19 cellular contexts compared by ENCODE assay signal in genomic region chrX:86830685-86831084, GRCh38.
DNase-seq lines count a peak whose midpoint lies in the region; ATAC-seq, FAIRE-seq and TF ChIP-seq lines count a peak whose summit lies in the region.
"Had no signal": no experiment of that assay in that cellular context is flagged by ENCODE, and none has a peak within 500 bp of the region (broad histone marks: within the 10 kb centered on the region; RNA-seq: fewer than 3 reads in every experiment).

No MANE protein-coding gene starts in this region.

- intact Hi-C loops in sciatic nerve (cut with DNase I) (no loop called here), mucosa of descending colon (cut with DNase I, micrococcal nuclease) (no loop called here)

- H3K36me3 ChIP-seq in mucosa of descending colon (ENCODE audit: low read depth) = no peaks in the 10 kb centered on the region
- H3K36me3 ChIP-seq: BLaER1 had no signal

- H3K4me1 ChIP-seq in mucosa of descending colon (ENCODE audit: low read depth) = no peaks in the 10 kb centered on the region
- H3K4me1 ChIP-seq: BLaER1 had no signal

- DNase-seq in DMS53 (lab: John Stamatoyannopoulos, UW) (peak; percentile 72), NCI-H146 (lab: John Stamatoyannopoulos, UW) (peak; percentile 54), NCI-H748 (lab: John Stamatoyannopoulos, UW; ENCODE audit: unreplicated experiment) (peak; percentile 79), inferior parietal cortex (ENCODE audit: extremely low spot score) (no peak), sciatic nerve (ENCODE audit: low spot score) (no peak), mucosa of descending colon (no peak), activated gamma-delta T cell treated with Interleukin-2 at 50 U/mL for 16 hours (no peak)
- DNase-seq: Calu3; CD8-positive, alpha-beta T cell; H9; IMR-90; Karpas-422 had no signal

- no peak for TF ChIP-seq CTCF in mucosa of descending colon (IDR thresholded peaks at IDR 0.05)

- H3K9me3 ChIP-seq in mucosa of descending colon = no peaks in the 10 kb centered on the region
- H3K9me3 ChIP-seq: BLaER1 had no signal

- FAIRE-seq in colon (lab: Jason Lieb, UNC) = peak; percentile 14
- FAIRE-seq: G401.6, GM12892, GM18507, H1, K562 had no signal

- no peak for ATAC-seq in sciatic nerve
- ATAC-seq in mucosa of descending colon = no peak
- ATAC-seq: CD8-positive, alpha-beta T cell; K562 had no signal

- no peak overlapping the region for H3K4me3 ChIP-seq in mucosa of descending colon
- H3K4me3 ChIP-seq: BLaER1, K562 had no signal

Comparison
In these comparisons a context has a peak if more than half of its experiments do, and no peak if none do; other contexts are left out.
1. DNase-seq: peak in DMS53 (single experiment), NCI-H146 (single experiment) and NCI-H748 (single experiment); none in inferior parietal cortex (single experiment), sciatic nerve (single experiment), mucosa of descending colon (0 of 3) and activated gamma-delta T cell treated with Interleukin-2 at 50 U/mL for 16 hours (single experiment).